Comparison of ENCODE assay signal across 15 cellular contexts in the genomic region with DNA sequence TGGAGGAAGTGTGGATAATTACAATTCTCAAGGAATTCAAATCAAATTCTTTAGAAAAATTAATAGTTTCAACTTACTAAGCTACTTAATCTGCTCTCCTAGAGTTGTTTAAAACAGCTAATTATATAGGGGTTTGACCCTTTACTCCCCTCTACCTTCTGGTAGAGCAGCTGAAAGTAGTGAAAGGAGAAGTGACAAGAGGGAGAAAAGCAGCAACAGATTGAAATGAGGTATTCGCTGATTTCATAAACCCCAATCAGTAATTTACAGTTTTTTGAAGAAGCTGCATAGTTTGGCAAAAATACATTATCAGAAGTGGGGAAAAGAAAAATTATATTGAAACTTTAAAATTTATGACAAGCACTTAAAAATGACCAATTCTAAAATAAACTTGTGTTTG.
"Had no signal": no experiment of that assay in that cellular context is flagged by ENCODE, and none has a peak within 500 bp of the region (broad histone marks: within the 10 kb centered on the region; RNA-seq: fewer than 3 reads in every experiment).

No MANE protein-coding gene starts in this region.

- H3K27me3 Mint-ChIP-seq: activated CD8-positive, alpha-beta T cell treated with anti-CD3 and anti-CD28 coated beads for 36 hours; activated naive CD4-positive, alpha-beta T cell treated with anti-CD3 and anti-CD28 coated beads, Interleukin-2, amount 50 U/mL, for 24 hours had no signal

- H3K27ac Mint-ChIP-seq: activated CD8-positive, alpha-beta T cell treated with anti-CD3 and anti-CD28 coated beads for 36 hours; activated naive CD4-positive, alpha-beta T cell treated with anti-CD3 and anti-CD28 coated beads, Interleukin-2, amount 50 U/mL, for 24 hours; endodermal cell; stimulated activated effector memory CD8-positive, alpha-beta T cell treated with anti-CD3 and anti-CD28 coated beads, Interleukin-12 subunit alpha, Interleukin-12 subunit beta, amount 100 ng/mL, for 72 hours had no signal

- DNase-seq: activated CD4-positive, alpha-beta T cell treated with anti-CD3 and anti-CD28 coated beads for 4 hours; activated CD8-positive, alpha-beta T cell treated with anti-CD3 and anti-CD28 coated beads for 36 hours; activated effector memory CD4-positive, alpha-beta T cell treated with anti-CD3 and anti-CD28 coated beads, Interleukin-2, amount 50 U/mL, for 16 hours; activated T-cell treated with anti-CD3 and anti-CD28 coated beads, Interleukin-2, amount 50 U/mL, for 4 hours; adrenal gland; endodermal cell; gastrocnemius medialis; heart left ventricle; left cardiac atrium; lower lobe of right lung; stimulated activated CD4-positive, alpha-beta T cell treated with anti-CD3 and anti-CD28 coated beads, Interleukin-12 subunit alpha, Interleukin-12 subunit beta, amount 100 ng/mL, for 4 hours; tibial artery had no signal

- H3K27ac ChIP-seq: adrenal gland, gastrocnemius medialis, heart left ventricle, lower lobe of right lung, tibial artery had no signal

- H3K4me3 ChIP-seq: adrenal gland, gastrocnemius medialis, heart left ventricle, lower lobe of right lung, tibial artery had no signal

- H3K36me3 ChIP-seq: adrenal gland, gastrocnemius medialis, lower lobe of right lung, tibial artery had no signal

- FAIRE-seq: urothelium cell line had no signal

- H3K9me3 Mint-ChIP-seq: activated CD8-positive, alpha-beta T cell treated with anti-CD3 and anti-CD28 coated beads for 36 hours; activated naive CD4-positive, alpha-beta T cell treated with anti-CD3 and anti-CD28 coated beads, Interleukin-2, amount 50 U/mL, for 24 hours; activated T-cell treated with anti-CD3 and anti-CD28 coated beads, Interleukin-2, amount 50 U/mL, for 4 hours; endodermal cell; stimulated activated effector memory CD8-positive, alpha-beta T cell treated with anti-CD3 and anti-CD28 coated beads, Interleukin-12 subunit alpha, Interleukin-12 subunit beta, amount 100 ng/mL, for 72 hours had no signal

- H3K27me3 ChIP-seq: adrenal gland, gastrocnemius medialis, heart left ventricle, tibial artery had no signal

- ATAC-seq: activated CD8-positive, alpha-beta T cell treated with anti-CD3 and anti-CD28 coated beads for 36 hours; activated T-cell treated with anti-CD3 and anti-CD28 coated beads, Interleukin-2, amount 50 U/mL, for 4 hours; gastrocnemius medialis; heart left ventricle; left cardiac atrium; lower lobe of right lung; stimulated activated effector memory CD8-positive, alpha-beta T cell treated with anti-CD3 and anti-CD28 coated beads, Interleukin-12 subunit alpha, Interleukin-12 subunit beta, amount 100 ng/mL, for 72 hours had no signal

- H3K9me3 ChIP-seq: adrenal gland, gastrocnemius medialis, heart left ventricle, lower lobe of right lung, tibial artery had no signal

- H3K4me3 Mint-ChIP-seq: activated CD8-positive, alpha-beta T cell treated with anti-CD3 and anti-CD28 coated beads for 36 hours; activated naive CD4-positive, alpha-beta T cell treated with anti-CD3 and anti-CD28 coated beads, Interleukin-2, amount 50 U/mL, for 24 hours; activated T-cell treated with anti-CD3 and anti-CD28 coated beads, Interleukin-2, amount 50 U/mL, for 4 hours; endodermal cell; stimulated activated effector memory CD8-positive, alpha-beta T cell treated with anti-CD3 and anti-CD28 coated beads, Interleukin-12 subunit alpha, Interleukin-12 subunit beta, amount 100 ng/mL, for 72 hours had no signal

- H3K4me1 Mint-ChIP-seq: endodermal cell had no signal
